Comparison of ENCODE assay signal across 14 cellular contexts in the genomic region with DNA sequence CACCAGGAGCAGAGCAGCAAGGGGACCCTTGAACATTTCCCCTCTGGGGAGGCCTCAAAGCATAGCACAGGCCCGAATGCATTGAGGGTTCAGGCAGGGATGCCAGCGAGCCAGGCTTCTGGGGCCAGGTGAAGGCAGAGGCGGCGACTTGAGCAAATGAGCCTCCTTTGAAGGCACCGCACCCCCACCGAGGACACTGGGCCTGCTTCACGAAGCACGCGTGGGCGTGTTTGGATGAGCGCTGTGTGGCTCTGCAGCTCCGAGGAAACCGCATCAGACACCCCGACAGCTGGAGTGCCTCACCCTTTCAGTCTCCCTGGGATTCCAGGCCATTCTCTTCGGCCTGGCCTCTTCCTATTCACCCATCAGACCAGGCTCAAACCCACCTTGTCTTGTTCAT.
DNase-seq lines count a peak whose midpoint lies in the region; TF ChIP-seq lines count a peak whose summit lies in the region.
"Had no signal": no experiment of that assay in that cellular context is flagged by ENCODE, and none has a peak within 500 bp of the region (broad histone marks: within the 10 kb centered on the region; RNA-seq: fewer than 3 reads in every experiment).

No MANE protein-coding gene starts in this region.

- no peaks in the 10 kb centered on the region for H3F3A ChIP-seq in Loucy (ENCODE audit: low read depth)

- no peaks in the 10 kb centered on the region for H3K9me3 ChIP-seq in Loucy (ENCODE audit: insufficient read depth, low read depth, low read length)

- no peak overlapping the region for H3K4me3 ChIP-seq in Loucy (ENCODE audit: low read length, poor library complexity, severe bottlenecking)
- H3K4me3 ChIP-seq: GM23248 had no signal

- peak overlapping the region; percentile 73 for H3K9ac ChIP-seq in Loucy (ENCODE audit: low read depth, low read length, poor library complexity, severe bottlenecking)
- H3K9ac ChIP-seq: GM23248 had no signal

- H3K36me3 ChIP-seq in Loucy (ENCODE audit: insufficient read depth, low read length): no peaks in the 10 kb centered on the region

- no peaks in the 10 kb centered on the region for H3K27me3 ChIP-seq in Loucy (ENCODE audit: insufficient read depth, low read length, poor library complexity, severe bottlenecking)

- H3K27ac ChIP-seq in angular gyrus (ENCODE audit: low read depth, low read length) (peak overlapping the region; percentile 64), substantia nigra (ENCODE audit: low read depth, low read length, poor library complexity, severe bottlenecking) (peak overlapping the region; percentile 88)
- H3K27ac ChIP-seq: C4-2B, GM23248 had no signal

- H3K9me2 ChIP-seq in Loucy (replicated peaks; ENCODE audit: low read depth, low read length): no peaks in the 10 kb centered on the region

- no peak overlapping the region for H3K4me2 ChIP-seq in Loucy (ENCODE audit: low read depth, low read length, poor library complexity, severe bottlenecking)

- H3K79me2 ChIP-seq in Loucy (ENCODE audit: insufficient read depth, low read length): peaks cover 19% of the 10 kb centered on the region; the same call in 1 of the 2 replicates

- peaks cover 41% of the 10 kb centered on the region for H3K4me1 ChIP-seq in Loucy (ENCODE audit: insufficient read depth, low read length, poor library complexity, severe bottlenecking)

- peaks cover 4% of the 10 kb centered on the region for H4K20me1 ChIP-seq in Loucy (ENCODE audit: insufficient read depth, low read length, poor library complexity, severe bottlenecking)

- 0 out of 2 replicates have a peak, but pooled peaks have one; percentile 2 for TF ChIP-seq CTCF in Loucy (conservative IDR thresholded peaks at IDR 0.05; ENCODE audit: low read length)

- DNase-seq in left kidney (ENCODE audit: low read depth, low spot score) (peak; percentile 59), substantia nigra (lab: John Stamatoyannopoulos, UW) (no peak), activated gamma-delta T cell treated with Interleukin-2 at 50 U/mL for 16 hours (no peak), NCI-H345 (lab: John Stamatoyannopoulos, UW) (no peak), NCI-H1694 (lab: John Stamatoyannopoulos, UW) (no peak)
- DNase-seq: GM23248, MV-4-11, NCI-H1417, NCI-H2029, NCI-H2171 treated with DMSO at 0.1 percent for 48 hours, NCI-H510A had no signal

- no peak overlapping the region for H2AFZ ChIP-seq in Loucy (ENCODE audit: low read length)
- H2AFZ ChIP-seq: GM23248 had no signal
